Comparison of ENCODE assay signal across 9 cellular contexts in the genomic region with DNA sequence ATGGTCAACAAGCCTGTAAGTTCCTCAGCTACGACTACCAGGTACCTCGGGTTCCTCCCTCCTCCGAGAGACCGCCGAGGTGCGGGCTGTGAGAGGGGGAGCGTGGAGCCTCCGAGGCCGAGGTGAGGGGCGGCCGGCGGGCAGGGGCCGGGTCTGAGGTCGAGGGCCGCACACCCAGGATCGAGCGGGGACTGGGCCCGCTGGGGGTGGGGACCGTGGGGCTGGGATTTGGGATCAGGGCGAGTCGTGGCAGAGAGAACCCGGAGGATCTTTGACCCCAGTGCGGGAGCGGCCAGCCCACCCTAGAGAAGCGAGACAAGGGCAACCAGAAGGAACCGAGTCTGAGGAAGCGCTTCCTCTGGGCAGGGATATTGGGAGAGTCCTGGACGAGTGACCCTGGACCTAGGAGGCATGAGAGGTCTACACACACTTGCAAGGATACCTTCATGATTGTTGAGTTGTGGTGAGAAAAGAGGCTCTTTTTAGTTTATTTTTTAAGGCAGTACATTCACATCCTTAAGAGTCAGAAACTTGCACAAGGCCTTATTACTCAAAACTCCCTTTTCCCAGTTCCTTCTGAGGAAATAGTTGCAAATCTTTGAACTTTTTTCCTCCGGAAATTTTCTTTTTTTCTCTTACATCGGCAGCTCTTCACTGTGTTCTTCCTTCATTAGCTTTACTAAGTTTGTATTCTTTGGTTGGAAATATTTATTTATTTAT. TPM values are rescaled to one million over a fixed set of nuclear protein-coding genes. Genes with fewer than 3 reads are reported as not detected.
DNase-seq lines count a peak whose midpoint lies in the region; FAIRE-seq and TF ChIP-seq lines count a peak whose summit lies in the region.
"Had no signal": no experiment of that assay in that cellular context is flagged by ENCODE, and none has a peak within 500 bp of the region (broad histone marks: within the 10 kb centered on the region; RNA-seq: fewer than 3 reads in every experiment).

No MANE protein-coding gene starts in this region.

- H3K9me3 Mint-ChIP-seq in activated naive CD4-positive, alpha-beta T cell treated with anti-CD3 and anti-CD28 coated beads for 36 hours: no peaks in the 10 kb centered on the region
- H3K9me3 Mint-ChIP-seq in astrocyte (ENCODE audit: unreplicated experiment): no peaks in the 10 kb centered on the region

- H3K27ac ChIP-seq in astrocyte (ENCODE audit: low read depth, low read length) (peak overlapping the region; percentile 94), suprapubic skin (peak overlapping the region; percentile 98)

- peak; percentile 13 to 23 for TF ChIP-seq POLR2A in suprapubic skin (IDR thresholded peaks at IDR 0.05)

- WGBS in suprapubic skin: 17% methylated on average over 5 of the region's 30 CpGs

- peaks cover 8% of the 10 kb centered on the region for H3K79me2 ChIP-seq in astrocyte (ENCODE audit: insufficient read depth, low read length)

- H3K9me3 ChIP-seq in astrocyte (ENCODE audit: insufficient read depth, low read depth, low read length) (no peaks in the 10 kb centered on the region), suprapubic skin (no peaks in the 10 kb centered on the region)

- peaks cover 9% of the 10 kb centered on the region for H3K4me1 ChIP-seq in astrocyte (ENCODE audit: insufficient read depth, low read length)
- H3K4me1 ChIP-seq in suprapubic skin: peaks cover 10% of the 10 kb centered on the region

- no peak for TF ChIP-seq CTCF in astrocyte (IDR thresholded peaks at IDR 0.05; ENCODE audit: insufficient read depth, low read depth, low read length)
- no peak for TF ChIP-seq CTCF in suprapubic skin (IDR thresholded peaks at IDR 0.05)

- H3K27me3 ChIP-seq in astrocyte (ENCODE audit: insufficient read depth, low read length) (no peaks in the 10 kb centered on the region), suprapubic skin (no peaks in the 10 kb centered on the region)

- FAIRE-seq in astrocyte (lab: Jason Lieb, UNC): no peak
- FAIRE-seq: endometrium had no signal

- peak overlapping the region; percentile 80 for H3K27ac Mint-ChIP-seq in activated naive CD4-positive, alpha-beta T cell treated with anti-CD3 and anti-CD28 coated beads for 36 hours
- peak overlapping the region; percentile 86 for H3K27ac Mint-ChIP-seq in astrocyte (ENCODE audit: unreplicated experiment)

- H3K27me3 Mint-ChIP-seq in activated naive CD4-positive, alpha-beta T cell treated with anti-CD3 and anti-CD28 coated beads for 36 hours (ENCODE audit: low read depth): no peaks in the 10 kb centered on the region
- no peaks in the 10 kb centered on the region for H3K27me3 Mint-ChIP-seq in astrocyte (ENCODE audit: low read depth, unreplicated experiment)

- peak overlapping the region; percentile 97 for H2AFZ ChIP-seq in astrocyte (ENCODE audit: low read depth, low read length)

- H3K36me3 ChIP-seq in astrocyte (ENCODE audit: insufficient read depth, low read length) (no peaks in the 10 kb centered on the region), suprapubic skin (no peaks in the 10 kb centered on the region)

- H3K4me3 ChIP-seq in astrocyte (ENCODE audit: insufficient read depth, low read depth, low read length): peak overlapping the region; percentile 90
- peak overlapping the region; percentile 85 for H3K4me3 ChIP-seq in suprapubic skin

- H3K36me3 Mint-ChIP-seq in activated naive CD4-positive, alpha-beta T cell treated with anti-CD3 and anti-CD28 coated beads for 36 hours (ENCODE audit: low read depth): peaks cover 5% of the 10 kb centered on the region
- H3K36me3 Mint-ChIP-seq in astrocyte (ENCODE audit: low read depth, unreplicated experiment): peaks cover 2% of the 10 kb centered on the region

- H3K4me2 ChIP-seq in astrocyte (ENCODE audit: low read length): peak overlapping the region; percentile 100

- no peak for TF ChIP-seq EP300 in suprapubic skin (IDR thresholded peaks at IDR 0.05)

- peak overlapping the region; percentile 97 for H3K9ac ChIP-seq in astrocyte (ENCODE audit: low read length)

- H4K20me1 ChIP-seq in astrocyte (ENCODE audit: insufficient read depth, low read length): no peaks in the 10 kb centered on the region

- peak overlapping the region; percentile 84 for H3K4me3 Mint-ChIP-seq in activated naive CD4-positive, alpha-beta T cell treated with anti-CD3 and anti-CD28 coated beads for 36 hours
- H3K4me3 Mint-ChIP-seq in astrocyte (ENCODE audit: unreplicated experiment): peak overlapping the region; percentile 95

- H3K4me1 Mint-ChIP-seq in activated naive CD4-positive, alpha-beta T cell treated with anti-CD3 and anti-CD28 coated beads for 36 hours (ENCODE audit: low read depth): peaks cover 17% of the 10 kb centered on the region
- peaks cover 5% of the 10 kb centered on the region for H3K4me1 Mint-ChIP-seq in astrocyte (ENCODE audit: low read depth, unreplicated experiment)

- no peak for DNase-seq in activated naive CD4-positive, alpha-beta T cell treated with anti-CD3 and anti-CD28 coated beads for 36 hours
- DNase-seq in activated naive CD4-positive, alpha-beta T cell treated with anti-CD3 and anti-CD28 coated beads, Interleukin-2, amount 50 U/mL, for 16 hours: no peak
- peak; percentile 3 for DNase-seq in astrocyte (ENCODE audit: low read depth)
- DNase-seq in iris pigment epithelial cell (ENCODE audit: low read depth): peak; percentile 28
- no peak for DNase-seq in suprapubic skin (ENCODE audit: low spot score in 2 of 2)
- DNase-seq in central memory CD4-positive, alpha-beta T cell: no peak
- no peak for DNase-seq in SIG-M5 treated with dmso at 0.1 percent for 504 hours (lab: John Stamatoyannopoulos, UW; ENCODE audit: unreplicated experiment)
- DNase-seq in OCI-M2 (lab: John Stamatoyannopoulos, UW; ENCODE audit: unreplicated experiment): no peak

- CTCF ChIA-PET in activated naive CD4-positive, alpha-beta T cell treated with anti-CD3 and anti-CD28 coated beads for 36 hours (lab: Charles Lee): interaction anchor here (1.0 to 1.6 kb wide), 2 partner anchors 12 to 146 kb away, joined by 4 read pairs; no protein-coding TSS in a partner anchor

- intact Hi-C loops in activated naive CD4-positive, alpha-beta T cell treated with anti-CD3 and anti-CD28 coated beads for 36 hours (cut with micrococcal nuclease): no loop called here

RNA-seq across cellular contexts. Expression of a gene that starts 0.4 kb away (rescaled TPM):
- total RNA-seq in activated naive CD4-positive, alpha-beta T cell treated with anti-CD3 and anti-CD28 coated beads for 36 hours: 1 to 10 TPM; 2.3 to 2.7 TPM
- 2.6 and 2.8 TPM in 2 replicates for total RNA-seq in astrocyte
- total RNA-seq in suprapubic skin: 10 to 100 TPM in 2 of 4 donors, 1 to 10 TPM in 2; 6.5 to 16.0 (median 10.8) TPM

RNA-seq across cellular contexts. Expression of a gene that starts 28.3 kb away (rescaled TPM):
- 100 to 1,000 TPM; 379 to 383 TPM for total RNA-seq in activated naive CD4-positive, alpha-beta T cell treated with anti-CD3 and anti-CD28 coated beads for 36 hours
- total RNA-seq in astrocyte (143 and 151 TPM in 2 replicates), suprapubic skin (100 to 1,000 TPM; 180 to 248 (median 217) TPM)

Comparison
In these comparisons a context has a peak if more than half of its experiments do, and no peak if none do; other contexts are left out.
1. DNase-seq: peak in astrocyte (single experiment) and iris pigment epithelial cell (single experiment); none in activated naive CD4-positive, alpha-beta T cell treated with anti-CD3 and anti-CD28 coated beads for 36 hours (single experiment), activated naive CD4-positive, alpha-beta T cell treated with anti-CD3 and anti-CD28 coated beads, Interleukin-2, amount 50 U/mL, for 16 hours (single experiment), suprapubic skin (0 of 2), central memory CD4-positive, alpha-beta T cell (single experiment), SIG-M5 treated with dmso at 0.1 percent for 504 hours (single experiment) and OCI-M2 (single experiment).